Comparison of ENCODE assay signal across 11 cellular contexts in genomic region chr6:167849846-167850459, GRCh38. TPM values are rescaled to one million over a fixed set of nuclear protein-coding genes. Genes with fewer than 3 reads are reported as not detected.
DNase-seq lines count a peak whose midpoint lies in the region; ATAC-seq, FAIRE-seq and TF ChIP-seq lines count a peak whose summit lies in the region.
"Had no signal": no experiment of that assay in that cellular context is flagged by ENCODE, and none has a peak within 500 bp of the region (broad histone marks: within the 10 kb centered on the region; RNA-seq: fewer than 3 reads in every experiment).

No MANE protein-coding gene starts in this region.

- no peak overlapping the region for H2BK120ac ChIP-seq in trophoblast cell (ENCODE audit: insufficient read depth, low read length, poor library complexity)

- H3K27ac Mint-ChIP-seq in activated CD4-positive, alpha-beta T cell treated with anti-CD3 and anti-CD28 coated beads, Interleukin-2, amount 10 ng/mL, durations not matched to agents 24 days and 14 days = no peak overlapping the region

- H3K18ac ChIP-seq in trophoblast cell (ENCODE audit: low read length) = no peak overlapping the region

- peaks cover 0 to 22% (median 5%) of the 10 kb centered on the region in 3 donors for H3K4me1 ChIP-seq in esophagus squamous epithelium
- peaks cover 4 to 13% of the 10 kb centered on the region in 2 experiments for H3K4me1 ChIP-seq in trophoblast cell (ENCODE audit: control insufficient read depth in 1 of 2, insufficient read depth in 2 of 2, low read length in 2 of 2)

- H3K23ac ChIP-seq in trophoblast cell (ENCODE audit: low read length) = no peak overlapping the region

- H4K91ac ChIP-seq in trophoblast cell (ENCODE audit: low read depth, low read length) = no peak overlapping the region

- no peak overlapping the region for H2BK12ac ChIP-seq in trophoblast cell (ENCODE audit: low read length)

- H3K9me3 Mint-ChIP-seq in activated CD4-positive, alpha-beta T cell treated with anti-CD3 and anti-CD28 coated beads, Interleukin-2, amount 10 ng/mL, durations not matched to agents 24 days and 14 days = no peaks in the 10 kb centered on the region
- H3K9me3 Mint-ChIP-seq: activated T-cell treated with anti-CD3 and anti-CD28 coated beads, Interleukin-2, amount 50 U/mL, for 4 hours had no signal

- H3K27me3 ChIP-seq in esophagus squamous epithelium = no peaks in the 10 kb centered on the region
- H3K27me3 ChIP-seq in trophoblast cell (ENCODE audit: insufficient read depth, low read length) = no peaks in the 10 kb centered on the region

- H3K27ac ChIP-seq in esophagus squamous epithelium (peak overlapping the region; percentile 55 to 76 (median 67)), trophoblast cell (ENCODE audit: low read depth, low read length) (peak overlapping the region; percentile 87)
- H3K27ac ChIP-seq: neutrophil had no signal

- no peak overlapping the region for H3K9ac ChIP-seq in trophoblast cell (ENCODE audit: low read length)

- WGBS in esophagus squamous epithelium, 2 donors = 31 to 39% methylated on average over 4 of the region's 4 CpGs
- no CpG with 5 or more reads among the region's 4 CpGs for WGBS in trophoblast cell (ENCODE audit: extremely low coverage, insufficient coverage, insufficient read length)
- WGBS in lower leg skin, 2 donors = 51 to 52% methylated on average over 4 of the region's 4 CpGs

- H3K27me3 Mint-ChIP-seq in activated CD4-positive, alpha-beta T cell treated with anti-CD3 and anti-CD28 coated beads, Interleukin-2, amount 10 ng/mL, durations not matched to agents 24 days and 14 days = peaks cover 48% of the 10 kb centered on the region

- intact Hi-C loops in esophagus squamous epithelium (cut with DNase I) (no loop called here), lower leg skin (cut with DNase I; ENCODE audit: low total_unique reads) (no loop called here)
- intact Hi-C loops in activated CD4-positive, alpha-beta T cell treated with anti-CD3 and anti-CD28 coated beads, Interleukin-2, amount 10 ng/mL, durations not matched to agents 24 days and 14 days (cut with micrococcal nuclease) = no loop called here

- H3K4me2 ChIP-seq in trophoblast cell (ENCODE audit: low read length) = peak overlapping the region; percentile 40

- DNase-seq in GM19239 (ENCODE audit: insufficient read length, low spot score) = no peak
- DNase-seq in RPMI7951 (ENCODE audit: low read depth) = peak; percentile 60
- DNase-seq in esophagus squamous epithelium (lab: John Stamatoyannopoulos, UW) = no peak
- DNase-seq in trophoblast cell = peak; percentile 27 to 73
- no peak for DNase-seq in lower leg skin (ENCODE audit: low spot score in 2 of 2)
- DNase-seq in activated gamma-delta T cell (lab: John Stamatoyannopoulos, UW) = no peak
- DNase-seq in activated CD4-positive, alpha-beta T cell treated with anti-CD3 and anti-CD28 coated beads, Interleukin-2, amount 10 ng/mL, durations not matched to agents 24 days and 14 days = no peak
- DNase-seq: activated T-cell treated with anti-CD3 and anti-CD28 coated beads, Interleukin-2, amount 50 U/mL, for 4 hours; Kasumi-1 had no signal

- H3K79me1 ChIP-seq in trophoblast cell (ENCODE audit: low read length) = peaks cover 4% of the 10 kb centered on the region

- H3K4me3 ChIP-seq in esophagus squamous epithelium (no peak overlapping the region), trophoblast cell (ENCODE audit: low read depth, low read length) (no peak overlapping the region), lower leg skin (ENCODE audit: low read depth, poor library complexity, severe bottlenecking) (no peak overlapping the region)

- H2BK5ac ChIP-seq in trophoblast cell (ENCODE audit: low read depth, low read length, poor library complexity) = no peak overlapping the region

- TF ChIP-seq POLR2A in esophagus squamous epithelium (IDR thresholded peaks at IDR 0.05) (no peak), lower leg skin (IDR thresholded peaks at IDR 0.05) (no peak)

- H3K4ac ChIP-seq in trophoblast cell (ENCODE audit: low read depth, low read length) = no peak overlapping the region

- no peak overlapping the region for H4K12ac ChIP-seq in trophoblast cell (ENCODE audit: low read depth, low read length)

- no peak for TF ChIP-seq CTCF in esophagus squamous epithelium (IDR thresholded peaks at IDR 0.05)
- TF ChIP-seq CTCF in lower leg skin (IDR thresholded peaks at IDR 0.05) = no peak

- H2AFZ ChIP-seq in trophoblast cell (ENCODE audit: insufficient read depth, low read length, poor library complexity) = no peak overlapping the region

- no peak overlapping the region for H2AK5ac ChIP-seq in trophoblast cell (ENCODE audit: low read length)

- peaks cover 5% of the 10 kb centered on the region for H3K4me1 Mint-ChIP-seq in activated CD4-positive, alpha-beta T cell treated with anti-CD3 and anti-CD28 coated beads, Interleukin-2, amount 10 ng/mL, durations not matched to agents 24 days and 14 days

- ATAC-seq in HG03095 (IDR thresholded peaks at IDR 0.05; ENCODE audit: unreplicated experiment) = no peak
- ATAC-seq: activated T-cell treated with anti-CD3 and anti-CD28 coated beads, Interleukin-2, amount 50 U/mL, for 4 hours had no signal

- H4K8ac ChIP-seq in trophoblast cell (ENCODE audit: low read depth, low read length) = no peak overlapping the region

- H3K36me3 Mint-ChIP-seq in activated CD4-positive, alpha-beta T cell treated with anti-CD3 and anti-CD28 coated beads, Interleukin-2, amount 10 ng/mL, durations not matched to agents 24 days and 14 days (ENCODE audit: low read depth) = no peaks in the 10 kb centered on the region

- H3K9me3 ChIP-seq in esophagus squamous epithelium = no peaks in the 10 kb centered on the region
- no peaks in the 10 kb centered on the region for H3K9me3 ChIP-seq in trophoblast cell (ENCODE audit: insufficient read depth, low read depth, low read length)
- H3K9me3 ChIP-seq: neutrophil had no signal

- no peak overlapping the region for H3K4me3 Mint-ChIP-seq in activated CD4-positive, alpha-beta T cell treated with anti-CD3 and anti-CD28 coated beads, Interleukin-2, amount 10 ng/mL, durations not matched to agents 24 days and 14 days
- H3K4me3 Mint-ChIP-seq: activated T-cell treated with anti-CD3 and anti-CD28 coated beads, Interleukin-2, amount 50 U/mL, for 4 hours had no signal

- peaks cover 6% of the 10 kb centered on the region for H3K79me2 ChIP-seq in trophoblast cell (ENCODE audit: control insufficient read depth, insufficient read depth, low read length, poor library complexity)

- H3K36me3 ChIP-seq in esophagus squamous epithelium (no peaks in the 10 kb centered on the region), trophoblast cell (ENCODE audit: control insufficient read depth in 1 of 2, insufficient read depth in 2 of 2, low read length in 2 of 2) (no peaks in the 10 kb centered on the region)
- H3K36me3 ChIP-seq: neutrophil had no signal

- no peak overlapping the region for H3K14ac ChIP-seq in trophoblast cell (ENCODE audit: low read length)

- FAIRE-seq in GM19239 (lab: Jason Lieb, UNC) = peak; percentile 52

RNA-seq across cellular contexts. Expression of gene AFDN, which starts 23.2 kb away (rescaled TPM):
- total RNA-seq in RPMI7951 (2014; rRNA removed; shearing (Covaris generic)) = 41.6 and 46.6 TPM in 2 replicates
- total RNA-seq in esophagus squamous epithelium (100 to 1,000 TPM in 3 of 4 donors, 10 to 100 TPM in 1; 93.8 to 250 (median 204) TPM), lower leg skin (100 to 1,000 TPM; 137 to 213 (median 168) TPM)
- 195 and 197 TPM in 2 replicates for polyA plus RNA-seq in trophoblast cell (2013)
- 40.8 and 42.2 TPM in 2 replicates for total RNA-seq in activated CD4-positive, alpha-beta T cell treated with anti-CD3 and anti-CD28 coated beads, Interleukin-2, amount 10 ng/mL, durations not matched to agents 24 days and 14 days

Comparison
In these comparisons a context has a peak if more than half of its experiments do, and no peak if none do; other contexts are left out.
1. DNase-seq: peak in RPMI7951 (single experiment) and trophoblast cell (2 of 2); none in GM19239 (single experiment), esophagus squamous epithelium (single experiment), lower leg skin (0 of 2), activated gamma-delta T cell (single experiment) and activated CD4-positive, alpha-beta T cell treated with anti-CD3 and anti-CD28 coated beads, Interleukin-2, amount 10 ng/mL, durations not matched to agents 24 days and 14 days (single experiment).